In genomic region chr1:16913866-16914662, GRCh38 we compare ENCODE assay signal across 8 cellular contexts. TPM values are rescaled to one million over a fixed set of nuclear protein-coding genes. Genes with fewer than 3 reads are reported as not detected.
DNase-seq lines count a peak whose midpoint lies in the region; ATAC-seq and TF ChIP-seq lines count a peak whose summit lies in the region.

No MANE protein-coding gene starts in this region.

- ATAC-seq in HG02763 (IDR thresholded peaks at IDR 0.05; ENCODE audit: unreplicated experiment), result peak; percentile 84
- ATAC-seq in heart right ventricle, result peak; percentile 96 to 98 (median 97)
- peak; percentile 96 to 97 for ATAC-seq in upper lobe of left lung (ENCODE audit: low FRiP score in 2 of 2)

- H3K27me3 ChIP-seq in adrenal gland (no peaks in the 10 kb centered on the region), heart right ventricle (no peaks in the 10 kb centered on the region), upper lobe of left lung (no peaks in the 10 kb centered on the region)

- H3K27ac ChIP-seq in adrenal gland, result peak overlapping the region in 3 of 5 donors; percentile 70 to 90 (median 75)
- H3K27ac ChIP-seq in heart right ventricle, result peak overlapping the region; percentile 74 to 94 (median 90)
- peak overlapping the region; percentile 65 to 87 (median 80) for H3K27ac ChIP-seq in upper lobe of left lung

- peak in 1 of 4 donors; percentile 14 for TF ChIP-seq EP300 in upper lobe of left lung (IDR thresholded peaks at IDR 0.05)

- DNase-seq in GM12865 (ENCODE audit: low read depth) (peak; percentile 90), NCI-H1436 treated with DMSO at 0.1 percent for 48 hours (lab: John Stamatoyannopoulos, UW) (peak; percentile 83), SW480 (ENCODE audit: low spot score) (peak; percentile 88), adrenal gland (peak; percentile 90 to 97 (median 93)), heart right ventricle (peak; percentile 89 to 98), posterior vena cava (ENCODE audit: low spot score) (peak; percentile 100), upper lobe of left lung (peak; percentile 96 to 99)

- peak overlapping the region; percentile 66 for H3K4me3 ChIP-seq in GM12865 (ENCODE audit: low read depth, low read length)
- peak overlapping the region; percentile 55 to 94 (median 80) for H3K4me3 ChIP-seq in adrenal gland
- H3K4me3 ChIP-seq in heart right ventricle, result peak overlapping the region; percentile 82 to 99 (median 96)
- peak overlapping the region; percentile 76 to 92 (median 88) for H3K4me3 ChIP-seq in upper lobe of left lung

- peaks cover 0 to 4% of the 10 kb centered on the region in 2 donors for H3K4me1 ChIP-seq in adrenal gland (replicated peaks in 1 of 2)
- peaks cover 3 to 33% (median 13%) of the 10 kb centered on the region in 9 donors for H3K4me1 ChIP-seq in heart right ventricle
- peaks cover 13 to 22% (median 16%) of the 10 kb centered on the region in 4 donors for H3K4me1 ChIP-seq in upper lobe of left lung

- no peaks in the 10 kb centered on the region for H3K36me3 ChIP-seq in adrenal gland (replicated peaks in 1 of 2)
- H3K36me3 ChIP-seq in heart right ventricle, result no peaks in the 10 kb centered on the region
- H3K36me3 ChIP-seq in upper lobe of left lung, result no peaks in the 10 kb centered on the region

- H3K9me3 ChIP-seq in adrenal gland (replicated peaks in 1 of 3) (no peaks in the 10 kb centered on the region), heart right ventricle (no peaks in the 10 kb centered on the region), upper lobe of left lung (no peaks in the 10 kb centered on the region)

- WGBS in adrenal gland, 4 donors, result 0 to 2% (median 1%) methylated on average over 12 to 104 of the region's 105 CpGs
- WGBS in heart right ventricle, 2 donors, result 0% methylated on average over 86 to 105 of the region's 105 CpGs
- WGBS in upper lobe of left lung, 2 donors, result 0% methylated on average over 29 to 35 of the region's 105 CpGs

- peak; percentile 2 for TF ChIP-seq CTCF in GM12865 (IDR thresholded peaks at IDR 0.05; ENCODE audit: insufficient read depth, low read depth, low read length, missing control alignments)
- peak in 1 of 6 experiments; percentile 2 for TF ChIP-seq CTCF in adrenal gland (IDR thresholded peaks at IDR 0.05)
- TF ChIP-seq CTCF in heart right ventricle (IDR thresholded peaks at IDR 0.05), result peak in 3 of 9 donors; percentile 18 to 36 (median 30)
- TF ChIP-seq CTCF in upper lobe of left lung (IDR thresholded peaks at IDR 0.05), result peak in 2 of 6 experiments; percentile 12 to 34

- TF ChIP-seq POLR2A in adrenal gland (IDR thresholded peaks at IDR 0.05) (peak; percentile 73 to 76), upper lobe of left lung (IDR thresholded peaks at IDR 0.05) (peak in 2 of 4 donors; percentile 42 to 87)

- intact Hi-C loops in adrenal gland (cut with DNase I) (no loop called here), heart right ventricle (cut with DNase I) (loop anchor here in 1 of 10 donors (5.0 kb wide), 1 partner anchor 302 kb away; the partner anchor contains the start of gene NBPF1), posterior vena cava (cut with DNase I) (no loop called here)

RNA-seq across cellular contexts. Expression of gene CROCC, which starts 7.7 kb away (rescaled TPM):
- 10 to 100 TPM in 7 of 8 donors, 1 to 10 TPM in 1; 5.6 to 34.0 (median 19.2) TPM for total RNA-seq in adrenal gland
- polyA plus RNA-seq in adrenal gland, result 100 to 1,000 TPM in 1 of 3 donors, 10 to 100 TPM in 1, 1 to 10 TPM in 1; 2.3 to 151 (median 58.7) TPM
- total RNA-seq in heart right ventricle, result 10 to 100 TPM in 1 of 10 donors, 1 to 10 TPM in 9; 4.7 to 12.8 (median 6.0) TPM
- 10 to 100 TPM in 1 of 2 donors, 1 to 10 TPM in 1; 7.6 to 42.3 TPM for polyA plus RNA-seq in heart right ventricle
- 10 to 100 TPM; 12.6 to 21.6 TPM for total RNA-seq in posterior vena cava
- 100 to 1,000 TPM in 2 of 6 donors, 10 to 100 TPM in 4; 21.0 to 184 (median 48.9) TPM for total RNA-seq in upper lobe of left lung

RNA-seq across cellular contexts. Expression of gene RNU1-2, which starts 18.3 kb away (rescaled TPM):
- total RNA-seq in adrenal gland (1,000 to 10,000 TPM in 3 of 8 donors, 100 to 1,000 TPM in 1, under 1 TPM in 3, not detected in 1; under 0.01 to 2,119 (median 890) TPM), heart right ventricle (1,000 to 10,000 TPM in 8 of 10 donors, 100 to 1,000 TPM in 2; 635 to 5,242 (median 1,949) TPM), posterior vena cava (over 10,000 TPM; 12,584 to 18,986 TPM), upper lobe of left lung (over 10,000 TPM in 1 of 6 donors, 1,000 to 10,000 TPM in 2, under 1 TPM in 3; under 0.01 to 14,413 (median 1,360) TPM)
- polyA plus RNA-seq in adrenal gland (not detected), heart right ventricle (not detected)

Comparison
In these comparisons a context has a peak if more than half of its experiments do, and no peak if none do; other contexts are left out.
1. Peak in every context shown above with its lines: DNase-seq, ATAC-seq, H3K4me3 ChIP-seq and H3K27ac ChIP-seq.